In genomic region chr6:1442929-1443328, GRCh38 we compare ENCODE assay signal across 33 cellular contexts. TPM values are rescaled to one million over a fixed set of nuclear protein-coding genes. Genes with fewer than 3 reads are reported as not detected.
"Had no signal": no experiment of that assay in that cellular context is flagged by ENCODE, and none has a peak within 500 bp of the region (broad histone marks: within the 10 kb centered on the region; RNA-seq: fewer than 3 reads in every experiment).

No MANE protein-coding gene starts in this region.

- H3K79me2 ChIP-seq: parathyroid adenoma had no signal

- H3K4me1 Mint-ChIP-seq: naive thymus-derived CD4-positive, alpha-beta T cell; natural killer cell; nephron; stimulated activated memory B cell treated with anti-CD40 and anti-IgM and Interleukin-4, amounts not matched to agents 10 μg/mL and 1 μg/mL and 100 μg/mL, for 72 hours; stimulated activated naive CD8-positive, alpha-beta T cell treated with anti-CD3 and anti-CD28 coated beads, Interleukin-15, amount 100 ng/mL, for 72 hours had no signal

- H3K27ac Mint-ChIP-seq: naive thymus-derived CD4-positive, alpha-beta T cell; natural killer cell; nephron; neural progenitor cell; progenitor cell of endocrine pancreas; stimulated activated memory B cell treated with anti-CD40 and anti-IgM and Interleukin-4, amounts not matched to agents 10 μg/mL and 1 μg/mL and 100 μg/mL, for 72 hours; stimulated activated naive CD8-positive, alpha-beta T cell treated with anti-CD3 and anti-CD28 coated beads, Interleukin-15, amount 100 ng/mL, for 72 hours; type B pancreatic cell had no signal

- H3K36me3 ChIP-seq: neural progenitor cell, ovary, spleen, suprapubic skin, tibial artery, transverse colon, vagina had no signal

- H2AFZ ChIP-seq: neural progenitor cell, parathyroid adenoma had no signal

- H3K4me3 ChIP-seq: neural progenitor cell, ovary, psoas muscle, skin epidermis, smooth muscle cell, spleen, suprapubic skin, testis, tibial artery, transverse colon, vagina had no signal

- H3K4me2 ChIP-seq: neural progenitor cell, smooth muscle cell had no signal

- H3K36me3 Mint-ChIP-seq: naive thymus-derived CD4-positive, alpha-beta T cell; natural killer cell; neural progenitor cell; stimulated activated memory B cell treated with anti-CD40 and anti-IgM and Interleukin-4, amounts not matched to agents 10 μg/mL and 1 μg/mL and 100 μg/mL, for 72 hours; type B pancreatic cell had no signal

- H3K27me3 ChIP-seq: ovary, testis, vagina had no signal

- DNase-seq: naive thymus-derived CD4-positive, alpha-beta T cell; natural killer cell; occipital lobe; ovary; posterior cingulate gyrus; psoas muscle; right cardiac atrium; spleen; stimulated activated CD4-positive, alpha-beta T cell treated with anti-CD3 and anti-CD28 coated beads, Interleukin-12 subunit alpha, Interleukin-12 subunit beta, amount 100 ng/mL, for 4 hours; stimulated activated CD4-positive, alpha-beta T cell treated with anti-CD3 and anti-CD28 coated beads, Interleukin-1b, Interleukin-23, amount 100 ng/mL, for 48 hours; stimulated activated CD4-positive, alpha-beta T cell treated with anti-CD3 and anti-CD28 coated beads, Interleukin-4, amount 100 ng/mL, for 1 hour; stimulated activated CD4-positive, alpha-beta T cell treated with anti-CD3 and anti-CD28 coated beads, Interleukin-4, amount 100 ng/mL, for 4 hours; stimulated activated CD8-positive, alpha-beta memory T cell treated with anti-CD3 and anti-CD28 coated beads, Interleukin-4, amount 100 ng/mL, for 48 hours; stimulated activated naive CD4-positive, alpha-beta T cell; stimulated activated naive CD8-positive, alpha-beta T cell treated with anti-CD3 and anti-CD28 coated beads, Interleukin-15, amount 100 ng/mL, for 72 hours; stimulated activated naive CD8-positive, alpha-beta T cell treated with anti-CD3 and anti-CD28 coated beads, Interleukin-15, Interleukin-2, amounts not matched to agents 100 U/mL and 50 U/mL, for 24 hours; substantia nigra; testis; tibial artery; transverse colon had no signal

- FAIRE-seq: urothelium cell line had no signal

- H3K9ac ChIP-seq: neural progenitor cell, parathyroid adenoma had no signal

- H3K27ac ChIP-seq: neural progenitor cell, ovary, parathyroid adenoma, psoas muscle, skin epidermis, spleen, suprapubic skin, testis, tibial artery, transverse colon, vagina had no signal

- H3K9me3 Mint-ChIP-seq: natural killer cell, nephron, type B pancreatic cell had no signal

- H3K4me3 Mint-ChIP-seq: naive thymus-derived CD4-positive, alpha-beta T cell; natural killer cell; nephron; neural progenitor cell; stimulated activated memory B cell treated with anti-CD40 and anti-IgM and Interleukin-4, amounts not matched to agents 10 μg/mL and 1 μg/mL and 100 μg/mL, for 72 hours; stimulated activated naive CD8-positive, alpha-beta T cell treated with anti-CD3 and anti-CD28 coated beads, Interleukin-15, amount 100 ng/mL, for 72 hours; type B pancreatic cell had no signal

- H3K9me3 ChIP-seq: ovary, psoas muscle, suprapubic skin, testis, tibial artery, transverse colon, vagina had no signal

- H3K4me1 ChIP-seq: parathyroid adenoma, psoas muscle, spleen, suprapubic skin, testis, tibial artery, transverse colon, vagina had no signal

- ATAC-seq: naive thymus-derived CD4-positive, alpha-beta T cell; natural killer cell; psoas muscle; right cardiac atrium; sciatic nerve; stimulated activated memory B cell treated with anti-CD40 and anti-IgM and Interleukin-4, amounts not matched to agents 10 μg/mL and 1 μg/mL and 100 μg/mL, for 72 hours; stimulated activated naive CD8-positive, alpha-beta T cell treated with anti-CD3 and anti-CD28 coated beads, Interleukin-15, amount 100 ng/mL, for 72 hours; stimulated activated naive CD8-positive, alpha-beta T cell treated with anti-CD3 and anti-CD28 coated beads, Interleukin-15, Interleukin-2, amounts not matched to agents 100 U/mL and 50 U/mL, for 24 hours had no signal

RNA-seq across cellular contexts. Expression of gene FOXF2, which starts 53.6 kb away (rescaled TPM):
- total RNA-seq: naive thymus-derived CD4-positive, alpha-beta T cell; natural killer cell; progenitor cell of endocrine pancreas; spleen had no signal
- polyA plus RNA-seq: naive thymus-derived CD4-positive, alpha-beta T cell; neural cell; spleen had no signal
